ENCODE assay signal across 8 cellular contexts in genomic region chr10:38010150-38010903, GRCh38. TPM values are rescaled to one million over a fixed set of nuclear protein-coding genes. Genes with fewer than 3 reads are reported as not detected.
A peak's percentile ranks its signal among the peaks of the same experiment; 100 is the strongest.
DNase-seq lines count a peak whose midpoint lies in the region; ATAC-seq and FAIRE-seq lines count a peak whose summit lies in the region.

TSS of gene ZNF33A (plus strand) at chr10:38010675. CDS start at chr10:38012342, 1,667 bp downstream.

- no peaks in the 10 kb centered on the region for H3K4me1 ChIP-seq in right cardiac atrium (ENCODE audit: control insufficient read depth, insufficient read depth, low read length)

- ATAC-seq in GM18499 (IDR thresholded peaks at IDR 0.05; ENCODE audit: insufficient read depth, unreplicated experiment) = peak; percentile 71
- peak; percentile 92 for ATAC-seq in HG02943 (IDR thresholded peaks at IDR 0.05; ENCODE audit: low read depth, unreplicated experiment)
- peak; percentile 97 to 98 for ATAC-seq in right cardiac atrium

- H3K9me3 ChIP-seq in right cardiac atrium (ENCODE audit: control insufficient read depth, low read length) = no peaks in the 10 kb centered on the region

- H3K4me3 ChIP-seq in right cardiac atrium (ENCODE audit: low read length) = peak within 1 kb of the TSS; percentile 66

- intact Hi-C loops in T-helper 2 cell treated with Interferon-gamma antibody and Interleukin-4, amounts not matched to agents 100 ng/mL and 5 ng/mL, for 36 hours (cut with micrococcal nuclease) = loop anchor here (1.0 to 2.0 kb wide), 5 partner anchors 28 to 392 kb away; partner anchors contain the start of genes ZNF248, ZNF25 and ZNF37A
- intact Hi-C loops in right cardiac atrium (cut with DNase I) = loop anchor here in 1 of 4 donors (2.0 kb wide), 1 partner anchor 34 kb away; the partner anchor contains the start of gene ZNF25

- peak; percentile 66 for FAIRE-seq in urothelium cell line (lab: Jason Lieb, UNC)

- WGBS in right cardiac atrium = under 1% methylated on average over 46 of the region's 46 CpGs

- H3K27me3 ChIP-seq in right cardiac atrium (ENCODE audit: control insufficient read depth, insufficient read depth) = no peaks in the 10 kb centered on the region

- DNase-seq in NCI-H187 (lab: John Stamatoyannopoulos, UW) = peak; percentile 42 to 81
- DNase-seq in anterior cingulate cortex (lab: John Stamatoyannopoulos, UW) = peak; percentile 78 to 98 (median 92)
- peak; percentile 91 to 96 (median 96) for DNase-seq in right cardiac atrium
- peak; percentile 76 for DNase-seq in pulmonary artery endothelial cell (ENCODE audit: low read depth, low spot score)
- DNase-seq in urothelium cell line (ENCODE audit: low spot score) = peak; percentile 93

- H3K27ac ChIP-seq in right cardiac atrium (ENCODE audit: low read length) = peak within 1 kb of the TSS; percentile 82

RNA-seq across cellular contexts. Expression of gene ZNF33A, which starts in this region (rescaled TPM):
- 31.8 and 33.2 TPM in 2 replicates for total RNA-seq in T-helper 2 cell treated with Interferon-gamma antibody and Interleukin-4, amounts not matched to agents 100 ng/mL and 5 ng/mL, for 36 hours
- 10 to 100 TPM; 17.6 to 26.5 (median 25.2) TPM for total RNA-seq in right cardiac atrium
- 9.5 TPM for polyA plus RNA-seq in right cardiac atrium
- total RNA-seq in pulmonary artery endothelial cell = 9.0 and 14.6 TPM in 2 replicates

Comparison
In these comparisons a context has a peak if more than half of its experiments do, and no peak if none do; other contexts are left out.
1. Peak in every context shown above with its lines: DNase-seq, ATAC-seq, H3K4me3 ChIP-seq and H3K27ac ChIP-seq.